ENCODE assay signal across 7 cellular contexts in the genomic region with DNA sequence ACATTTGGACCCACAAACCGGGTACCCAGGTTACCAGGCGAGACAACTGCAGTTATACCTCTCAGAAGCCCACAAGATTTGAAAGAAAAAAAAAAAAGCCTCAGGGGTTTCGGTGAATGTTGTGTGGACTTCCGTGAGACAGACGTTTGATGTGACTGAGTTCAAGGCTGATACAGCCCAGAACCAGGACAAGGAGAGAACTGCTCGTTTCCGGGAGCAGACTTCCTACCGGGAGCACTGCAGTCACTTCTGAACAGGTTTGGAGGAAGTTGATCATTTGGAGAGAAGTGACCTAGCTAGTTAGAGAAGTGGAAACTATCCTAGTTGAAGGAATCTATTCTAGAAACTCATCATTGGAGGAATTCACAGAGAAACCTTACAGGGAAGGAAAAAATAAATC. TPM values are rescaled to one million over a fixed set of nuclear protein-coding genes. Genes with fewer than 3 reads are reported as not detected.
DNase-seq lines count a peak whose midpoint lies in the region; ATAC-seq and TF ChIP-seq lines count a peak whose summit lies in the region.

No MANE protein-coding gene starts in this region.

- no peak overlapping the region for H4K8ac ChIP-seq in H9 (replicated peaks; ENCODE audit: insufficient read length, low read depth, low read length)

- peaks cover 12% of the 10 kb centered on the region for H3K23me2 ChIP-seq in H9 (ENCODE audit: insufficient read length, low read depth, low read length, poor library complexity, severe bottlenecking)

- H3K27ac Mint-ChIP-seq in H9: no peak overlapping the region

- H2AFZ ChIP-seq in H9 (ENCODE audit: low read length): no peak overlapping the region
- H2AFZ ChIP-seq in SU-DHL-6 (ENCODE audit: low read depth, low read length, severe bottlenecking): no peak overlapping the region
- no peak overlapping the region for H2AFZ ChIP-seq in smooth muscle cell (ENCODE audit: low read depth)

- no peak overlapping the region for H3K9ac ChIP-seq in H9 (ENCODE audit: extremely low read depth, insufficient read length, low read length)
- peak overlapping the region; percentile 67 for H3K9ac ChIP-seq in SU-DHL-6 (ENCODE audit: low read length)
- no peak overlapping the region for H3K9ac ChIP-seq in smooth muscle cell (ENCODE audit: low read depth)

- no peak for TF ChIP-seq CTCF in H9 (conservative IDR thresholded peaks at IDR 0.05)
- no peak for TF ChIP-seq CTCF in SU-DHL-6 (IDR thresholded peaks at IDR 0.05; ENCODE audit: insufficient read depth, low read length, poor library complexity, severe bottlenecking)
- no peak for TF ChIP-seq CTCF in fibroblast of villous mesenchyme (IDR thresholded peaks at IDR 0.05; ENCODE audit: insufficient read depth, low read depth, low read length)
- no peak for TF ChIP-seq CTCF in smooth muscle cell (IDR thresholded peaks at IDR 0.05; ENCODE audit: borderline replicate concordance, insufficient read depth, poor library complexity, severe bottlenecking)

- no CpG with 5 or more reads among the region's 8 CpGs for WGBS in H9 (ENCODE audit: extremely low coverage, insufficient read length, low lambda C conversion rate)
- WGBS in smooth muscle cell (ENCODE audit: low lambda C conversion rate): 89% methylated on average over 8 of the region's 8 CpGs

- no peak overlapping the region for H2BK120ac ChIP-seq in H9 (ENCODE audit: low read depth, low read length, poor library complexity, severe bottlenecking)

- H4K20me1 ChIP-seq in H9 (ENCODE audit: control insufficient read depth, insufficient read depth, insufficient read length): no peaks in the 10 kb centered on the region
- no peaks in the 10 kb centered on the region for H4K20me1 ChIP-seq in SU-DHL-6 (ENCODE audit: low read depth, low read length)
- peaks cover 3% of the 10 kb centered on the region for H4K20me1 ChIP-seq in smooth muscle cell (ENCODE audit: low read depth)

- H3K27me3 ChIP-seq in H9 (ENCODE audit: insufficient read depth, low read length) (no peaks in the 10 kb centered on the region; the same call in 1 of the 2 replicates), SU-DHL-6 (ENCODE audit: low read length) (no peaks in the 10 kb centered on the region), smooth muscle cell (ENCODE audit: low read depth) (no peaks in the 10 kb centered on the region)

- H3K36me3 ChIP-seq in SU-DHL-6 (ENCODE audit: low read length) (peaks cover 2% of the 10 kb centered on the region; the same call in 1 of the 2 replicates), smooth muscle cell (ENCODE audit: low read depth) (no peaks in the 10 kb centered on the region)

- H3K56ac ChIP-seq in H9 (ENCODE audit: insufficient read length, low read depth, low read length): no peak overlapping the region

- H3K4ac ChIP-seq in H9 (ENCODE audit: low read depth, low read length): no peak overlapping the region

- no peak overlapping the region for H3K18ac ChIP-seq in H9 (ENCODE audit: insufficient read length, low read depth, low read length)

- H2BK20ac ChIP-seq in H9 (ENCODE audit: low read depth, low read length, poor library complexity, severe bottlenecking): no peak overlapping the region

- no peak for ATAC-seq in GM19467 (IDR thresholded peaks at IDR 0.05; ENCODE audit: unreplicated experiment)

- no peak overlapping the region for H2AK5ac ChIP-seq in H9 (ENCODE audit: insufficient read length, low read length)

- peak overlapping the region; percentile 69 for H3K4me2 ChIP-seq in H9 (ENCODE audit: insufficient read depth, insufficient read length, low read length)
- H3K4me2 ChIP-seq in SU-DHL-6 (ENCODE audit: low read depth, low read length, poor library complexity, severe bottlenecking): peak overlapping the region; percentile 75
- H3K4me2 ChIP-seq in smooth muscle cell: peak overlapping the region; percentile 95

- H3K79me2 ChIP-seq in H9 (ENCODE audit: insufficient read depth, low read length) (no peaks in the 10 kb centered on the region), SU-DHL-6 (ENCODE audit: insufficient read depth, low read length) (peaks cover 34% of the 10 kb centered on the region), smooth muscle cell (ENCODE audit: low read depth) (peaks cover 28% of the 10 kb centered on the region)

- H3F3A ChIP-seq in SU-DHL-6 (ENCODE audit: insufficient read depth): peaks cover 8% of the 10 kb centered on the region; the same call in 1 of the 2 replicates
- H3F3A ChIP-seq in smooth muscle cell (ENCODE audit: low read depth): peaks cover 9% of the 10 kb centered on the region

- H2BK12ac ChIP-seq in H9 (ENCODE audit: insufficient read length, low read depth, low read length): no peak overlapping the region

- peaks cover 19% of the 10 kb centered on the region for H3K27me3 Mint-ChIP-seq in H9 (ENCODE audit: low read depth)

- no peak overlapping the region for H2BK15ac ChIP-seq in H9 (ENCODE audit: low read depth, low read length)

- H4K5ac ChIP-seq in H9 (ENCODE audit: insufficient read length, low read depth, low read length): no peak overlapping the region

- peaks cover 1 to 11% (median 2%) of the 10 kb centered on the region in 3 experiments; a peak in 5 of 7 replicates for H3K36me3 Mint-ChIP-seq in H9 (ENCODE audit: insufficient read depth in 1 of 3, low read depth in 3 of 3)

- no peak overlapping the region for H3K23ac ChIP-seq in H9 (ENCODE audit: insufficient read length, low read depth, low read length)

- no peak overlapping the region for H4K91ac ChIP-seq in H9 (ENCODE audit: insufficient read length, low read depth, low read length)

- H2BK5ac ChIP-seq in H9 (ENCODE audit: insufficient read length, low read length): no peak overlapping the region

- H3K4me3 ChIP-seq in SU-DHL-6 (ENCODE audit: insufficient read depth, low read length, poor library complexity, severe bottlenecking) (peak overlapping the region; percentile 70), fibroblast of villous mesenchyme (ENCODE audit: low read depth, low read length) (peak overlapping the region; percentile 83), smooth muscle cell (peak overlapping the region; percentile 74)

- H3K27ac ChIP-seq in H9 (ENCODE audit: insufficient read length, low read depth, low read length) (no peak overlapping the region), SU-DHL-6 (ENCODE audit: low read depth, low read length) (peak overlapping the region; percentile 58; the same call in 1 of the 2 replicates), smooth muscle cell (ENCODE audit: low read depth) (no peak overlapping the region)

- H3K4me3 Mint-ChIP-seq in H9: peak overlapping the region; percentile 51 to 66; a peak in 3 of 5 replicates

- H3K4me1 ChIP-seq in H9 (ENCODE audit: insufficient read depth, low read length) (no peaks in the 10 kb centered on the region), smooth muscle cell (ENCODE audit: low read depth) (peaks cover 20% of the 10 kb centered on the region)

- no peaks in the 10 kb centered on the region for H3K79me1 ChIP-seq in H9 (ENCODE audit: insufficient read depth, low read depth, low read length, poor library complexity, severe bottlenecking)

- H3K9me3 ChIP-seq in H9 (ENCODE audit: control insufficient read depth, low read depth, low read length) (no peaks in the 10 kb centered on the region), SU-DHL-6 (ENCODE audit: insufficient read depth, low read length) (no peaks in the 10 kb centered on the region), smooth muscle cell (replicated peaks; ENCODE audit: low read depth) (no peaks in the 10 kb centered on the region)

- no peaks in the 10 kb centered on the region for H3K9me2 ChIP-seq in SU-DHL-6 (replicated peaks; ENCODE audit: insufficient read depth, low read length)

- no peak for DNase-seq in H9
- DNase-seq in fibroblast of villous mesenchyme (ENCODE audit: low read depth): no peak
- no peak for DNase-seq in smooth muscle cell (lab: John Stamatoyannopoulos, UW; ENCODE audit: unreplicated experiment)
- no peak for DNase-seq in NCI-H774 (lab: John Stamatoyannopoulos, UW)
- DNase-seq in stimulated activated CD4-positive, alpha-beta T cell treated with anti-CD3 and anti-CD28 coated beads, Interleukin-2, amount 100 ng/mL, for 48 hours: no peak

- peaks cover 13 to 19% of the 10 kb centered on the region in 2 experiments for H3K4me1 Mint-ChIP-seq in H9

- H3K9me3 Mint-ChIP-seq in H9: peaks cover 3 to 5% of the 10 kb centered on the region in 2 experiments; a peak in 2 of 5 replicates

- H3K14ac ChIP-seq in H9 (ENCODE audit: insufficient read depth, low read length): no peak overlapping the region

- no peak overlapping the region for H3T11ph ChIP-seq in H9 (ENCODE audit: low read length)

RNA-seq across cellular contexts. Expression of a gene that starts 0.8 kb away (rescaled TPM):
- total RNA-seq in H9 (2021) (23.1 and 25.9 TPM in 2 replicates), fibroblast of villous mesenchyme (55.4 and 58.3 TPM in 2 replicates), smooth muscle cell (49.4 and 78.1 TPM in 2 replicates)
- 61.5 and 68.4 TPM in 2 replicates for polyA plus RNA-seq in smooth muscle cell

RNA-seq across cellular contexts. Expression of a gene that starts 3.3 kb away (rescaled TPM):
- total RNA-seq in H9 (2021): 5.2 and 6.3 TPM in 2 replicates
- total RNA-seq in fibroblast of villous mesenchyme: 38.9 and 41.9 TPM in 2 replicates
- 9.7 and 10.8 TPM in 2 replicates for total RNA-seq in smooth muscle cell
- polyA plus RNA-seq in smooth muscle cell: 6.4 and 7.3 TPM in 2 replicates

RNA-seq across cellular contexts. Expression of a gene that starts 13.0 kb away (rescaled TPM):
- total RNA-seq in H9 (2021) (2.1 and 2.6 TPM in 2 replicates), fibroblast of villous mesenchyme (2.3 and 3.9 TPM in 2 replicates), smooth muscle cell (0.27 and 2.6 TPM in 2 replicates)
- 2.5 and 2.6 TPM in 2 replicates for polyA plus RNA-seq in smooth muscle cell

RNA-seq across cellular contexts. Expression of a gene that starts 26.0 kb away (rescaled TPM):
- total RNA-seq in H9 (2021) (not detected in 2 replicates), fibroblast of villous mesenchyme (not detected in 2 replicates), smooth muscle cell (not detected in 2 replicates)
- 0.60 TPM in 1 of 2 replicates, not detected in the other for polyA plus RNA-seq in smooth muscle cell

RNA-seq across cellular contexts. Expression of a gene that starts 51.3 kb away (rescaled TPM):
- 39.2 and 41.0 TPM in 2 replicates for total RNA-seq in H9 (2021)
- 22.0 and 26.7 TPM in 2 replicates for total RNA-seq in fibroblast of villous mesenchyme
- total RNA-seq in smooth muscle cell: 21.8 and 36.6 TPM in 2 replicates
- 57.3 and 57.8 TPM in 2 replicates for polyA plus RNA-seq in smooth muscle cell
